Comparison of ENCODE assay signal across 10 cellular contexts in the genomic region with DNA sequence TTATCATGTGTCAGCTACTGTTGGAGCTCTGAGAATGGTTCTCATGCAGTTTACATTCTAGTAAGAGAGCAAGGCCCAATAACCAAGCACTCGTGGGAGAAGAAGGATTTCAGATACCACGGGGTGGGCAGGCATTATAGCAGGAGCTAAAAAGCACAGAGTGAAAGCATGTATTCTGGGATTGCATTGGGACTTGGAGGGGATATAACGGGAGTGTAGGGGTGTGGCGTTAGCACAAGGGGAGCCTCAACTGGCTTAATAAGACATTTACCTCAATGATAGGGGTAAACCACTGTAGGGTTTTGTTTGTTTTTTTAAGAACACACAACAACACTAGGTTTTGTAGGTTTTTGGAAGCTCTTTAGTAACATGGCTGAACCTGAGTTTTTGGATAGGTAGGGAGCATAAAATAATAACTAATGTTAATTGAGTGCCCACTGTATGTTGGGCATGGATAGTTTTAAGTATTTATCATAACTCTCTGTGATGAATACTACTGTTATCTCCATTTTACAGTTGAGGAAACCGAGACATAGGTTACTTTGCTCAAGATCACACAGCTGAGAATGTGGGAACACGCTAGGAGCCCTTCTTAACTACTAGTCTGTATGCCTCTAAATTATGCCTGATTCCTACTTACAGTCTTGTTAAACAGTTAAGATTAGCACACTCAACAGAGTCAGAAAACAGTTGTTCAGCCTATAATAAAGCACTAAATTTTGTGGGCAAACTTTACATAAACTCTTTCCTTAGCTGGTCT. TPM values are rescaled to one million over a fixed set of nuclear protein-coding genes. Genes with fewer than 3 reads are reported as not detected.
DNase-seq lines count a peak whose midpoint lies in the region; ATAC-seq and TF ChIP-seq lines count a peak whose summit lies in the region.
"Had no signal": no experiment of that assay in that cellular context is flagged by ENCODE, and none has a peak within 500 bp of the region (broad histone marks: within the 10 kb centered on the region; RNA-seq: fewer than 3 reads in every experiment).

No MANE protein-coding gene starts in this region.

- H4K20me1 ChIP-seq in mammary epithelial cell (ENCODE audit: insufficient read depth, low read length) (no peaks in the 10 kb centered on the region), neural cell (ENCODE audit: insufficient read depth) (no peaks in the 10 kb centered on the region)

- CTCF ChIA-PET in CD8-positive, alpha-beta T cell (lab: Charles Lee): interaction anchor here (0.8 to 3.0 kb wide), 6 partner anchors 18 to 426 kb away, joined by 3 to 19 read pairs (median 6); no protein-coding TSS in a partner anchor
- CTCF ChIA-PET in mammary epithelial cell (lab: Charles Lee; ENCODE audit: low non-redundant PET): interaction anchor here (0.7 kb wide), 1 partner anchor 40 kb away, joined by 4 read pairs; no protein-coding TSS in a partner anchor

- WGBS in mammary epithelial cell (ENCODE audit: low coverage, missing lambda C conversion rate): 88% methylated on average over 6 of the region's 6 CpGs

- dilution Hi-C loops in mammary epithelial cell (cut with HindIII; ENCODE audit: low sequenced_read_pairs): no loop called here

- no peaks in the 10 kb centered on the region for H3K9me3 ChIP-seq in CD8-positive, alpha-beta T cell (ENCODE audit: low read length)
- H3K9me3 ChIP-seq in mammary epithelial cell (replicated peaks; ENCODE audit: insufficient read depth, low read length) (no peaks in the 10 kb centered on the region), neural cell (ENCODE audit: low read length) (no peaks in the 10 kb centered on the region)
- H3K9me3 ChIP-seq: lower lobe of right lung had no signal

- no peaks in the 10 kb centered on the region for H3K9me3 Mint-ChIP-seq in CD8-positive, alpha-beta T cell
- H3K9me3 Mint-ChIP-seq: endodermal cell had no signal

- TF ChIP-seq CTCF in CD8-positive, alpha-beta T cell (IDR thresholded peaks at IDR 0.05): no peak
- no peak for TF ChIP-seq CTCF in LNCaP clone FGC (IDR thresholded peaks at IDR 0.05; ENCODE audit: control insufficient read depth, extremely low read depth, insufficient read depth)
- TF ChIP-seq CTCF in mammary epithelial cell (conservative IDR thresholded peaks at IDR 0.05 in 1 of 2, IDR thresholded peaks at IDR 0.05 in 1 of 2; ENCODE audit: extremely low read depth in 1 of 2, insufficient read depth in 1 of 2, low read depth in 1 of 2, low read length in 2 of 2): no peak
- no peak for TF ChIP-seq CTCF in neural cell (IDR thresholded peaks at IDR 0.05; ENCODE audit: poor library complexity, severe bottlenecking)

- no peak for TF ChIP-seq EP300 in neural cell (conservative IDR thresholded peaks at IDR 0.05; ENCODE audit: poor library complexity, severe bottlenecking)

- no peaks in the 10 kb centered on the region for H3K36me3 ChIP-seq in CD8-positive, alpha-beta T cell (ENCODE audit: insufficient read depth, low read length)
- H3K36me3 ChIP-seq in mammary epithelial cell (ENCODE audit: insufficient read depth, low read length) (no peaks in the 10 kb centered on the region), neural cell (ENCODE audit: insufficient read depth, low read length) (no peaks in the 10 kb centered on the region)
- H3K36me3 ChIP-seq: lower lobe of right lung had no signal

- POLR2A ChIA-PET in CD8-positive, alpha-beta T cell (lab: Charles Lee): interaction anchor here (1.0 to 4.7 kb wide), 9 partner anchors 23 to 1013 kb away, joined by 3 to 45 read pairs (median 12); a partner anchor contains a TSS

- peaks cover 29% of the 10 kb centered on the region for H3K79me2 ChIP-seq in mammary epithelial cell (ENCODE audit: insufficient read depth, low read length)
- H3K79me2 ChIP-seq in neural cell (replicated peaks; ENCODE audit: insufficient read depth, low read length): peaks cover 11% of the 10 kb centered on the region

- no peak for DNase-seq in CD8-positive, alpha-beta T cell
- DNase-seq in LNCaP clone FGC (ENCODE audit: low read depth) (no peak), mammary epithelial cell (no peak), NCI-H1048 (lab: John Stamatoyannopoulos, UW) (no peak), iPS-NIHi7 (ENCODE audit: extremely low spot score) (no peak), C1 segment of cervical spinal cord (lab: John Stamatoyannopoulos, UW) (no peak)

- intact Hi-C loops in CD8-positive, alpha-beta T cell (cut with DNase I, micrococcal nuclease): loop anchor here (2.0 to 10.0 kb wide), 9 partner anchors 42 to 1770 kb away; a partner anchor contains a TSS
- intact Hi-C loops in mammary epithelial cell (cut with micrococcal nuclease): loop anchor here (5.0 kb wide), 1 partner anchor 217 kb away; a partner anchor contains a TSS

- peaks cover 12% of the 10 kb centered on the region for H3K36me3 Mint-ChIP-seq in CD8-positive, alpha-beta T cell

- no peak overlapping the region for H3K27ac ChIP-seq in CD8-positive, alpha-beta T cell (ENCODE audit: low read depth, low read length)
- H3K27ac ChIP-seq in mammary epithelial cell (ENCODE audit: insufficient read depth, low read depth, low read length): no peak overlapping the region
- H3K27ac ChIP-seq in neural cell (ENCODE audit: low read length): no peak overlapping the region

- no TSS peak for BruUV-seq in mammary epithelial cell (replicated peaks; lab: Mats Ljungman, UMichigan)

- no peaks in the 10 kb centered on the region for H3K9me2 ChIP-seq in neural cell (ENCODE audit: insufficient read depth, low read length)

- ATAC-seq in CD8-positive, alpha-beta T cell: no peak
- ATAC-seq in HG03159 (IDR thresholded peaks at IDR 0.05; ENCODE audit: unreplicated experiment): no peak

- no peak overlapping the region for H3K4me3 ChIP-seq in CD8-positive, alpha-beta T cell (ENCODE audit: low read depth, low read length)
- H3K4me3 ChIP-seq in LNCaP clone FGC (ENCODE audit: low read depth, low read length): peak overlapping the region; percentile 59
- peak overlapping the region in 1 of 3 experiments; percentile 96 for H3K4me3 ChIP-seq in mammary epithelial cell (replicated peaks in 1 of 3; ENCODE audit: insufficient read depth in 1 of 3, low read depth in 2 of 3, low read length in 3 of 3)
- peak overlapping the region; percentile 88 for H3K4me3 ChIP-seq in neural cell (ENCODE audit: low read length)

- in situ Hi-C loops in mammary epithelial cell (cut with MboI; ENCODE audit: low sequenced_read_pairs in 2 of 2): no loop called here

- H3K27me3 Mint-ChIP-seq in CD8-positive, alpha-beta T cell (ENCODE audit: low read depth): no peaks in the 10 kb centered on the region

- H3K9ac ChIP-seq in mammary epithelial cell (ENCODE audit: insufficient read depth, low read length) (no peak overlapping the region), neural cell (ENCODE audit: low read length) (no peak overlapping the region)

- peak overlapping the region; percentile 93 for H3K4me3 Mint-ChIP-seq in CD8-positive, alpha-beta T cell

- H3K27me3 ChIP-seq in CD8-positive, alpha-beta T cell (ENCODE audit: insufficient read depth, low read length): no peaks in the 10 kb centered on the region
- H3K27me3 ChIP-seq in mammary epithelial cell (ENCODE audit: insufficient read depth, low read length) (no peaks in the 10 kb centered on the region), neural cell (ENCODE audit: insufficient read depth, low read depth, low read length) (no peaks in the 10 kb centered on the region)

- H3K4me1 Mint-ChIP-seq in CD8-positive, alpha-beta T cell (ENCODE audit: low read depth): peaks cover 32% of the 10 kb centered on the region

- H3F3A ChIP-seq in neural cell (ENCODE audit: insufficient read depth, low read length, poor library complexity, severe bottlenecking): no peaks in the 10 kb centered on the region

- H2AFZ ChIP-seq in mammary epithelial cell (ENCODE audit: low read depth, low read length): no peak overlapping the region
- no peak overlapping the region for H2AFZ ChIP-seq in neural cell (ENCODE audit: low read depth, low read length)

- peaks cover 30% of the 10 kb centered on the region for H3K4me1 ChIP-seq in CD8-positive, alpha-beta T cell (ENCODE audit: insufficient read depth, low read length)
- H3K4me1 ChIP-seq in mammary epithelial cell (ENCODE audit: insufficient read depth, low read length): peaks cover 21% of the 10 kb centered on the region

- no peak for TF ChIP-seq RAD21 in neural cell (conservative IDR thresholded peaks at IDR 0.05)

- peak overlapping the region; percentile 99 for H3K27ac Mint-ChIP-seq in CD8-positive, alpha-beta T cell

- peak overlapping the region; percentile 72 for H3K4me2 ChIP-seq in mammary epithelial cell (ENCODE audit: insufficient read depth, low read depth, low read length)
- H3K4me2 ChIP-seq in neural cell (ENCODE audit: low read length): peak overlapping the region; percentile 56

TF ChIP-seq in neural cell, 6 proteins besides CTCF, POLR2A, EP300 and RAD21:
- no peak for TF ChIP-seq EZH2 (IDR thresholded peaks at IDR 0.05; ENCODE audit: borderline replicate concordance, insufficient read depth, low read length, poor library complexity, severe bottlenecking)
- no peak for TF ChIP-seq POLR2AphosphoS5 (IDR thresholded peaks at IDR 0.05)

RNA-seq across cellular contexts. Expression of a gene that starts 1.8 kb away (rescaled TPM):
- 10 to 100 TPM; 57.0 to 65.4 TPM for total RNA-seq in CD8-positive, alpha-beta T cell
- 10 to 100 TPM; 23.7 to 30.5 TPM for total RNA-seq in mammary epithelial cell
- polyA plus RNA-seq in mammary epithelial cell (23.9 TPM), neural cell (21.8 and 41.1 TPM in 2 replicates)
- polyA minus RNA-seq in mammary epithelial cell (91.7 TPM), neural cell (40.3 and 42.6 TPM in 2 replicates)
